31 cellular contexts compared by ENCODE assay signal in genomic region chr15:48416301-48416700, GRCh38.
DNase-seq lines count a peak whose midpoint lies in the region; ATAC-seq and TF ChIP-seq lines count a peak whose summit lies in the region.
"Had no signal": no experiment of that assay in that cellular context is flagged by ENCODE, and none has a peak within 500 bp of the region (broad histone marks: within the 10 kb centered on the region; RNA-seq: fewer than 3 reads in every experiment).

No MANE protein-coding gene starts in this region.

- H3K27me3 ChIP-seq in uterus (no peaks in the 10 kb centered on the region), sigmoid colon (no peaks in the 10 kb centered on the region)
- H3K27me3 ChIP-seq: gastroesophageal sphincter, hepatocyte, ovary had no signal

- H3K27ac ChIP-seq in uterus (peak overlapping the region; percentile 3 to 71), sigmoid colon (no peak overlapping the region)
- H3K27ac ChIP-seq: hepatocyte, ovary, PC-9 had no signal

- H3K4me3 ChIP-seq in GM12865 (ENCODE audit: low read depth, low read length): no peak overlapping the region
- no peak overlapping the region for H3K4me3 ChIP-seq in uterus
- H3K4me3 ChIP-seq in sigmoid colon: no peak overlapping the region
- H3K4me3 ChIP-seq: gastroesophageal sphincter, GM23338, hepatocyte, K562, lung, mucosa of descending colon, ovary, PC-9, thoracic aorta had no signal

- no peak for TF ChIP-seq POLR2A in uterus (IDR thresholded peaks at IDR 0.05)
- TF ChIP-seq POLR2A in sigmoid colon (IDR thresholded peaks at IDR 0.05): no peak

- TF ChIP-seq CTCF in GM12865 (IDR thresholded peaks at IDR 0.05; ENCODE audit: insufficient read depth, low read depth, low read length, missing control alignments): no peak
- TF ChIP-seq CTCF in uterus (IDR thresholded peaks at IDR 0.05): no peak
- TF ChIP-seq CTCF in sigmoid colon (IDR thresholded peaks at IDR 0.05): no peak

- DNase-seq in GM12865 (ENCODE audit: low read depth): peak; percentile 36
- peak; percentile 96 for DNase-seq in islet precursor cell
- no peak for DNase-seq in uterus
- DNase-seq in sigmoid colon: no peak
- DNase-seq in GM19238 (ENCODE audit: insufficient read length, low spot score): no peak
- DNase-seq: activated CD4-positive, alpha-beta memory T cell treated with anti-CD3 and anti-CD28 coated beads for 36 hours; activated naive CD4-positive, alpha-beta T cell; activated T-cell treated with anti-CD3 and anti-CD28 coated beads, Interleukin-2, amount 50 U/mL, for 72 hours; C1 segment of cervical spinal cord; COR-L47; DMS53; mucosa of descending colon; NCI-H1092 treated with DMSO at 0.1 percent for 48 hours; NCI-H187 treated with DMSO at 0.1 percent for 48 hours; NCI-H524; NK-92 treated with Interleukin-12 subunit alpha and Interleukin-12 subunit beta, amount 100 ng/mL, for 24 hours; ovary; PC-9; Right ventricle myocardium superior; small intestine; stimulated activated naive CD4-positive, alpha-beta T cell treated with Interleukin-2 at 50 U/mL for 16 hours had no signal

- H3K4me1 ChIP-seq in uterus (no peaks in the 10 kb centered on the region), sigmoid colon (no peaks in the 10 kb centered on the region)

- TF ChIP-seq EP300 in sigmoid colon (IDR thresholded peaks at IDR 0.05): no peak

- intact Hi-C loops in uterus (cut with DNase I; ENCODE audit: low total_unique reads): no loop called here
- intact Hi-C loops in sigmoid colon (cut with DNase I): loop anchor here (10.0 kb wide), 1 partner anchor 228 kb away; the partner anchor contains the start of gene FBN1

- no peaks in the 10 kb centered on the region for H3K9me3 ChIP-seq in uterus
- no peaks in the 10 kb centered on the region for H3K9me3 ChIP-seq in sigmoid colon
- H3K9me3 ChIP-seq: gastroesophageal sphincter, mucosa of descending colon, ovary, thoracic aorta had no signal

- ATAC-seq in SK-N-SH treated with all-trans-retinoic acid at 6 μM for 48 hours (peak; percentile 31), GM19455 (IDR thresholded peaks at IDR 0.05; ENCODE audit: unreplicated experiment) (no peak)
- ATAC-seq: activated CD4-positive, CD25-positive, alpha-beta regulatory T cell treated with anti-CD3 and anti-CD28 coated beads, Interleukin-2, amount 50 U/mL, for 24 hours; activated T-cell treated with anti-CD3 and anti-CD28 coated beads, Interleukin-2, amount 50 U/mL, for 72 hours; gastroesophageal sphincter; GM23338; K562; mucosa of descending colon; natural killer cell treated with Interleukin-12 subunit alpha and Interleukin-12 subunit beta and Interleukin-15 and Interleukin-18, amount 100 ng/mL, for 72 hours had no signal

- 81 to 84% methylated on average over 3 of the region's 3 CpGs for WGBS in sigmoid colon, 2 donors

- no peaks in the 10 kb centered on the region for H3K36me3 ChIP-seq in uterus
- peaks cover 0 to 36% (median 0%) of the 10 kb centered on the region in 4 donors for H3K36me3 ChIP-seq in sigmoid colon
- H3K36me3 ChIP-seq: ovary had no signal

TF ChIP-seq in SK-N-SH treated with all-trans-retinoic acid at 6 μM for 48 hours, 23 proteins besides CTCF, POLR2A, EP300 and RAD21:
- TF ChIP-seq CREB5 (CRISPR knock-in tag; IDR thresholded peaks at IDR 0.05; ENCODE audit: low read depth) (no peak), PPARA (CRISPR knock-in tag; IDR thresholded peaks at IDR 0.05; ENCODE audit: borderline replicate concordance) (no peak), TCF4 (CRISPR knock-in tag; IDR thresholded peaks at IDR 0.05; ENCODE audit: borderline replicate concordance) (no peak), POU6F1 (CRISPR knock-in tag; IDR thresholded peaks at IDR 0.05; ENCODE audit: borderline replicate concordance, low read depth) (no peak), ZC3H10 (CRISPR knock-in tag; IDR thresholded peaks at IDR 0.05) (no peak), BACH2 (CRISPR knock-in tag; IDR thresholded peaks at IDR 0.05; ENCODE audit: borderline replicate concordance) (no peak), ZNF8 (CRISPR knock-in tag; IDR thresholded peaks at IDR 0.05) (no peak), ESRRG (CRISPR knock-in tag; IDR thresholded peaks at IDR 0.05) (no peak), ZNF70 (CRISPR knock-in tag; IDR thresholded peaks at IDR 0.05) (no peak), SNAI2 (CRISPR knock-in tag; IDR thresholded peaks at IDR 0.05) (no peak), GLIS3 (CRISPR knock-in tag; IDR thresholded peaks at IDR 0.05) (no peak)
- TF ChIP-seq, protein P1, sequence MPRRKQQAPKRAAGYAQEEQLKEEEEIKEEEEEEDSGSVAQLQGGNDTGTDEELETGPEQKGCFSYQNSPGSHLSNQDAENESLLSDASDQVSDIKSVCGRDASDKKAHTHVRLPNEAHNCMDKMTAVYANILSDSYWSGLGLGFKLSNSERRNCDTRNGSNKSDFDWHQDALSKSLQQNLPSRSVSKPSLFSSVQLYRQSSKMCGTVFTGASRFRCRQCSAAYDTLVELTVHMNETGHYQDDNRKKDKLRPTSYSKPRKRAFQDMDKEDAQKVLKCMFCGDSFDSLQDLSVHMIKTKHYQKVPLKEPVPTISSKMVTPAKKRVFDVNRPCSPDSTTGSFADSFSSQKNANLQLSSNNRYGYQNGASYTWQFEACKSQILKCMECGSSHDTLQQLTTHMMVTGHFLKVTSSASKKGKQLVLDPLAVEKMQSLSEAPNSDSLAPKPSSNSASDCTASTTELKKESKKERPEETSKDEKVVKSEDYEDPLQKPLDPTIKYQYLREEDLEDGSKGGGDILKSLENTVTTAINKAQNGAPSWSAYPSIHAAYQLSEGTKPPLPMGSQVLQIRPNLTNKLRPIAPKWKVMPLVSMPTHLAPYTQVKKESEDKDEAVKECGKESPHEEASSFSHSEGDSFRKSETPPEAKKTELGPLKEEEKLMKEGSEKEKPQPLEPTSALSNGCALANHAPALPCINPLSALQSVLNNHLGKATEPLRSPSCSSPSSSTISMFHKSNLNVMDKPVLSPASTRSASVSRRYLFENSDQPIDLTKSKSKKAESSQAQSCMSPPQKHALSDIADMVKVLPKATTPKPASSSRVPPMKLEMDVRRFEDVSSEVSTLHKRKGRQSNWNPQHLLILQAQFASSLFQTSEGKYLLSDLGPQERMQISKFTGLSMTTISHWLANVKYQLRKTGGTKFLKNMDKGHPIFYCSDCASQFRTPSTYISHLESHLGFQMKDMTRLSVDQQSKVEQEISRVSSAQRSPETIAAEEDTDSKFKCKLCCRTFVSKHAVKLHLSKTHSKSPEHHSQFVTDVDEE (CRISPR knock-in tag; IDR thresholded peaks at IDR 0.05): no peak
TF ChIP-seq in SK-N-SH treated with all-trans-retinoic acid at 6 μM for 48 hours: peak in this region for 0.

Comparison
In these comparisons a context has a peak if more than half of its experiments do, and no peak if none do; other contexts are left out.
1. DNase-seq: peak in GM12865 (single experiment) and islet precursor cell (single experiment); none in uterus (0 of 2), sigmoid colon (single experiment) and GM19238 (single experiment).
2. H3K27ac ChIP-seq: peak in uterus (2 of 2); none in sigmoid colon (0 of 4).